12 cellular contexts compared by ENCODE assay signal in genomic region chr18:61855127-61855991, GRCh38. TPM values are rescaled to one million over a fixed set of nuclear protein-coding genes. Genes with fewer than 3 reads are reported as not detected.
A peak's percentile ranks its signal among the peaks of the same experiment; 100 is the strongest.
DNase-seq lines count a peak whose midpoint lies in the region; ATAC-seq and TF ChIP-seq lines count a peak whose summit lies in the region.
"Had no signal": no experiment of that assay in that cellular context is flagged by ENCODE, and none has a peak within 500 bp of the region (broad histone marks: within the 10 kb centered on the region; RNA-seq: fewer than 3 reads in every experiment).

No MANE protein-coding gene starts in this region.

- no peak overlapping the region for H3K27ac Mint-ChIP-seq in stimulated activated naive CD8-positive, alpha-beta T cell treated with anti-CD3 and anti-CD28 coated beads, Interleukin-15, amount 100 ng/mL, for 72 hours

- POLR2A ChIA-PET in AG04450 (lab: Yijun Ruan, JAX), result interaction anchor here (0.5 to 0.9 kb wide), 2 partner anchors 22 to 465 kb away, joined by 3 to 5 read pairs; no protein-coding TSS in a partner anchor
- POLR2A ChIA-PET in SK-N-SH (lab: Yijun Ruan, JAX), result interaction anchor here (0.7 to 3.3 kb wide), 3 partner anchors 24 to 38 kb away, joined by 3 to 22 read pairs (median 4); partner anchors contain the start of gene RNF152

- H3K4me3 Mint-ChIP-seq in stimulated activated naive CD8-positive, alpha-beta T cell treated with anti-CD3 and anti-CD28 coated beads, Interleukin-15, amount 100 ng/mL, for 72 hours, result no peak overlapping the region

- CTCF ChIA-PET in AG04450 (lab: Charles Lee) (interaction anchor here (0.5 to 2.0 kb wide), 5 partner anchors 10 to 275 kb away, joined by 3 to 5 read pairs (median 4); no protein-coding TSS in a partner anchor), SK-N-SH (lab: Yijun Ruan, JAX) (interaction anchor here (0.7 to 3.7 kb wide), 12 partner anchors 10 to 1673 kb away, joined by 3 to 26 read pairs (median 4); no protein-coding TSS in a partner anchor)

- H3K27ac ChIP-seq in AG04450 (ENCODE audit: low read depth, low read length) (peak overlapping the region; percentile 55), SK-N-SH (ENCODE audit: low read depth in 2 of 2, low read length in 1 of 2) (peak overlapping the region; percentile 83 to 95), fibroblast of lung (ENCODE audit: insufficient read depth, low read length) (peak overlapping the region; percentile 19)

- peak; percentile 22 to 93; a peak in 3 of 4 replicates for TF ChIP-seq EP300 in SK-N-SH (IDR thresholded peaks at IDR 0.05; ENCODE audit: borderline replicate concordance in 1 of 2, low read depth in 1 of 2, low read length in 1 of 2)

- H3K27me3 ChIP-seq in AG04450 (ENCODE audit: control insufficient read depth, insufficient read depth, low read length) (no peaks in the 10 kb centered on the region), SK-N-SH (ENCODE audit: insufficient read depth) (no peaks in the 10 kb centered on the region), fibroblast of lung (ENCODE audit: control insufficient read depth, insufficient read depth, low read length) (no peaks in the 10 kb centered on the region)

- WGBS in SK-N-SH (ENCODE audit: low lambda C conversion rate), result 37% methylated on average over 17 of the region's 20 CpGs

- ATAC-seq in stimulated activated naive CD8-positive, alpha-beta T cell treated with anti-CD3 and anti-CD28 coated beads, Interleukin-15, amount 100 ng/mL, for 72 hours, result no peak
- ATAC-seq: PC-3 had no signal

- H3K9me2 ChIP-seq in SK-N-SH, result no peaks in the 10 kb centered on the region

- H3K36me3 ChIP-seq in SK-N-SH (replicated peaks in 1 of 2; ENCODE audit: control insufficient read depth in 1 of 2, insufficient read depth in 2 of 2, low read length in 1 of 2) (peaks cover 5 to 15% of the 10 kb centered on the region in 2 experiments), fibroblast of lung (ENCODE audit: control insufficient read depth, insufficient read depth, low read length) (peaks cover 3% of the 10 kb centered on the region)

- H2AFZ ChIP-seq in SK-N-SH (ENCODE audit: low read depth) (no peak overlapping the region), fibroblast of lung (ENCODE audit: low read length) (no peak overlapping the region)

- H3K9me3 ChIP-seq in AG04450 (ENCODE audit: control insufficient read depth, insufficient read depth, low read length), result no peaks in the 10 kb centered on the region
- no peaks in the 10 kb centered on the region for H3K9me3 ChIP-seq in SK-N-SH
- H3K9me3 ChIP-seq in fibroblast of lung (ENCODE audit: control insufficient read depth, insufficient read depth, low read depth, low read length), result no peaks in the 10 kb centered on the region

- H3K9ac ChIP-seq in SK-N-SH (no peak overlapping the region), fibroblast of lung (ENCODE audit: insufficient read depth, low read length) (no peak overlapping the region)

- TF ChIP-seq RAD21 in SK-N-SH (IDR thresholded peaks at IDR 0.05; ENCODE audit: low read length), result no peak; the same call in none of the 2 replicates

- H3F3A ChIP-seq in SK-N-SH (replicated peaks; ENCODE audit: insufficient read depth), result peaks cover 33% of the 10 kb centered on the region

- TF ChIP-seq CTCF in AG04450 (IDR thresholded peaks at IDR 0.05; ENCODE audit: low read depth, low read length) (no peak), SK-N-SH (IDR thresholded peaks at IDR 0.05) (no peak), fibroblast of lung (conservative IDR thresholded peaks at IDR 0.05 in 1 of 2, IDR thresholded peaks at IDR 0.05 in 1 of 2; ENCODE audit: low read depth in 1 of 2, low read length in 2 of 2) (no peak)

- H3K9me3 Mint-ChIP-seq in stimulated activated naive CD8-positive, alpha-beta T cell treated with anti-CD3 and anti-CD28 coated beads, Interleukin-15, amount 100 ng/mL, for 72 hours, result no peaks in the 10 kb centered on the region

- peak; percentile 13 for DNase-seq in NCI-H1092 (lab: John Stamatoyannopoulos, UW)
- no peak for DNase-seq in NCI-H1092 treated with DMSO at 0.1 percent for 48 hours (lab: John Stamatoyannopoulos, UW)
- no peak for DNase-seq in AG04450 (ENCODE audit: low read depth, low spot score)
- DNase-seq in SK-N-SH, result peak; percentile 69
- DNase-seq in fibroblast of lung (ENCODE audit: low read depth in 2 of 2), result no peak
- DNase-seq in activated effector memory CD4-positive, alpha-beta T cell treated with Interleukin-2 at 50 U/mL for 16 hours, result no peak
- no peak for DNase-seq in NCI-H187 treated with DMSO at 0.1 percent for 48 hours (lab: John Stamatoyannopoulos, UW)
- no peak for DNase-seq in stimulated activated naive CD8-positive, alpha-beta T cell treated with anti-CD3 and anti-CD28 coated beads, Interleukin-15, amount 100 ng/mL, for 72 hours
- DNase-seq: 8988T, MM.1S, NCI-H226, PC-3 had no signal

- H4K20me1 ChIP-seq in SK-N-SH (ENCODE audit: insufficient read depth) (peaks cover 87% of the 10 kb centered on the region), fibroblast of lung (ENCODE audit: control insufficient read depth, extremely low read depth, insufficient read depth, low read length) (no peaks in the 10 kb centered on the region)

- H3K4me2 ChIP-seq in SK-N-SH, result peak overlapping the region; percentile 66
- peak overlapping the region; percentile 66 for H3K4me2 ChIP-seq in fibroblast of lung (ENCODE audit: extremely low read depth, insufficient read depth, low read length)

- H3K4me1 ChIP-seq in SK-N-SH (ENCODE audit: control insufficient read depth in 1 of 2, insufficient read depth in 2 of 2, low read depth in 1 of 2, low read length in 1 of 2), result peaks cover 33 to 66% of the 10 kb centered on the region in 2 experiments
- peaks cover 34% of the 10 kb centered on the region for H3K4me1 ChIP-seq in fibroblast of lung (ENCODE audit: control insufficient read depth, extremely low read depth, insufficient read depth, low read length)

- H3K4me1 Mint-ChIP-seq in stimulated activated naive CD8-positive, alpha-beta T cell treated with anti-CD3 and anti-CD28 coated beads, Interleukin-15, amount 100 ng/mL, for 72 hours, result no peaks in the 10 kb centered on the region

- peaks cover 9% of the 10 kb centered on the region for H3K27me3 Mint-ChIP-seq in stimulated activated naive CD8-positive, alpha-beta T cell treated with anti-CD3 and anti-CD28 coated beads, Interleukin-15, amount 100 ng/mL, for 72 hours

- no peak overlapping the region for H3K4me3 ChIP-seq in AG04450 (ENCODE audit: low read depth, low read length)
- H3K4me3 ChIP-seq in SK-N-SH (ENCODE audit: low read depth in 2 of 2, low read length in 1 of 2), result peak overlapping the region in 1 of 2 experiments; percentile 6; a peak in 1 of 4 replicates
- no peak overlapping the region for H3K4me3 ChIP-seq in fibroblast of lung (replicated peaks in 1 of 4; ENCODE audit: control extremely low read depth in 1 of 4, insufficient read depth in 1 of 4, low read depth in 3 of 4, low read length in 4 of 4)

- H3K79me2 ChIP-seq in SK-N-SH (ENCODE audit: insufficient read depth) (peaks cover 99% of the 10 kb centered on the region), fibroblast of lung (ENCODE audit: control insufficient read depth, insufficient read depth, low read length) (peaks cover 55% of the 10 kb centered on the region)

TF ChIP-seq in SK-N-SH, 30 proteins besides CTCF, POLR2A, EP300 and RAD21 (continues in another document):
- TF ChIP-seq IRF3 (IDR thresholded peaks at IDR 0.05; ENCODE audit: low read depth, low read length) (no peak), SIN3A (IDR thresholded peaks at IDR 0.05; ENCODE audit: borderline replicate concordance, low read depth, low read length) (no peak), GATA2 (CRISPR knock-in tag; IDR thresholded peaks at IDR 0.05) (peak; percentile 89), POLR2AphosphoS5 (IDR thresholded peaks at IDR 0.05; ENCODE audit: low read depth, low read length) (peak; percentile 53; the same call in 1 of the 2 replicates), RFX5 (IDR thresholded peaks at IDR 0.05; ENCODE audit: low read length) (no peak)

RNA-seq across cellular contexts. Expression of gene RNF152, which starts 37.4 kb away (rescaled TPM):
- polyA plus RNA-seq in AG04450 (2011; rRNA removed) (5.0 and 7.4 TPM in 2 replicates), SK-N-SH (2012; rRNA removed) (6.6 and 7.9 TPM in 2 replicates), fibroblast of lung (18.3 and 20.0 TPM in 2 replicates)
- 38.8 and 50.1 TPM in 2 replicates for polyA minus RNA-seq in AG04450 (2011; rRNA and poly(A)+ RNA removed)
- 3.4 and 5.5 TPM in 2 replicates for polyA plus RNA-seq in SK-N-SH (2012; cell fraction: cytosol; rRNA removed)
- 4.3 and 5.7 TPM in 2 replicates for polyA plus RNA-seq in SK-N-SH (2012; cell fraction: nucleus; rRNA removed)
- 15.2 and 24.4 TPM in 2 replicates for total RNA-seq in fibroblast of lung
- polyA plus RNA-seq in fibroblast of lung (2012), result 10.3 and 11.2 TPM in 2 replicates
- 74.0 and 127 TPM in 2 replicates for polyA minus RNA-seq in fibroblast of lung (ENCODE audit: low replicate concordance)

Comparison
In these comparisons a context has a peak if more than half of its experiments do, and no peak if none do; other contexts are left out.
1. DNase-seq: peak in NCI-H1092 (single experiment) and SK-N-SH (single experiment); none in NCI-H1092 treated with DMSO at 0.1 percent for 48 hours (single experiment), AG04450 (single experiment), fibroblast of lung (0 of 2), activated effector memory CD4-positive, alpha-beta T cell treated with Interleukin-2 at 50 U/mL for 16 hours (single experiment), NCI-H187 treated with DMSO at 0.1 percent for 48 hours (single experiment) and stimulated activated naive CD8-positive, alpha-beta T cell treated with anti-CD3 and anti-CD28 coated beads, Interleukin-15, amount 100 ng/mL, for 72 hours (0 of 2).
2. H3K27ac ChIP-seq: peak in every context shown above with its lines; median percentile 89 in SK-N-SH; 55 in AG04450; 19 in fibroblast of lung.